ENCODE assay signal across 15 cellular contexts in the genomic region with DNA sequence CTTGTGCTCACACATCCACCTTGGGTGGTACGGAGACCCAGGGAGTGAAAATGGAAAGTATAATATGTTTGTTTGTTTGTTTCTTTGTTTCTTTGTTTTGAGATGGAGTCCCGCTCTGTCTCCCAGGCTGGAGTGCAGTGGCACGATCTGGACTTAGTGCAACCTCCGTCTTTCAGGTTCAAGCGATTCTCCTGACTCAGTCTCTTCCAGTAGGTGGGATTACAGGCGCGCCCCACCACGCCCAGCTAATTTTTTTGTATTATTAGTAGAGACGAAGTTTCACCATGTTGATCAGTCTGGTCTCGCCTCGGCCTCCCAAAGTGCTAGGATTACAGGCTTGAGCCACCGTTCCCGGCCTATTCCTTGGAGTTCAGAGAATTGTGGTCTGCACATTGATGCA.
DNase-seq lines count a peak whose midpoint lies in the region; ATAC-seq, FAIRE-seq and TF ChIP-seq lines count a peak whose summit lies in the region.
"Had no signal": no experiment of that assay in that cellular context is flagged by ENCODE, and none has a peak within 500 bp of the region (broad histone marks: within the 10 kb centered on the region; RNA-seq: fewer than 3 reads in every experiment).

No MANE protein-coding gene starts in this region.

- intact Hi-C loops in colonic mucosa (cut with DNase I) = no loop called here

- H3K9me3 ChIP-seq in HUES48 (ENCODE audit: control insufficient read depth, insufficient read depth, low read length) (no peaks in the 10 kb centered on the region), T-helper 17 cell (ENCODE audit: control insufficient read depth, low read length, poor library complexity, severe bottlenecking) (peaks cover 16% of the 10 kb centered on the region), iPS-18c (ENCODE audit: control insufficient read depth, insufficient read depth, low read length) (no peaks in the 10 kb centered on the region), colonic mucosa (no peaks in the 10 kb centered on the region), Karpas-422 (ENCODE audit: low read length) (no peaks in the 10 kb centered on the region)
- H3K9me3 ChIP-seq: HAP-1, left lung, ovary had no signal

- H3K27me3 Mint-ChIP-seq in T-helper 17 cell = peaks cover 74% of the 10 kb centered on the region

- H3K4me1 ChIP-seq in HUES48 (ENCODE audit: control insufficient read depth, insufficient read depth, low read length) = peaks cover 11% of the 10 kb centered on the region
- no peaks in the 10 kb centered on the region for H3K4me1 ChIP-seq in colonic mucosa
- H3K4me1 ChIP-seq in Karpas-422 (ENCODE audit: low read length) = no peaks in the 10 kb centered on the region
- H3K4me1 ChIP-seq: left lung had no signal

- DNase-seq in AG09309 (ENCODE audit: low read depth) (no peak), T-helper 17 cell (no peak), colonic mucosa (no peak), ACHN (no peak), Karpas-422 (no peak), GM12892 (ENCODE audit: insufficient read length) (no peak)
- DNase-seq: activated effector memory CD4-positive, alpha-beta T cell treated with anti-CD3 and anti-CD28 coated beads, Interleukin-2, amount 50 U/mL, for 16 hours; CD4-positive, alpha-beta memory T cell; left lung; ovary had no signal

- H3K9ac ChIP-seq in HUES48 (ENCODE audit: low read depth, low read length) (no peak overlapping the region), colonic mucosa (ENCODE audit: low read depth in 2 of 2, low read length in 2 of 2) (no peak overlapping the region), Karpas-422 (ENCODE audit: low read length) (no peak overlapping the region)

- H3K4me2 ChIP-seq in Karpas-422 (ENCODE audit: low read depth, low read length, poor library complexity, severe bottlenecking) = no peak overlapping the region

- ATAC-seq in T-helper 17 cell = no peak
- ATAC-seq: left lung; stimulated activated effector memory CD8-positive, alpha-beta T cell treated with anti-CD3 and anti-CD28 coated beads, Interleukin-12 subunit alpha, Interleukin-12 subunit beta, amount 100 ng/mL, for 72 hours had no signal

- no peaks in the 10 kb centered on the region for H3K9me2 ChIP-seq in Karpas-422 (replicated peaks; ENCODE audit: insufficient read depth, low read length)

- FAIRE-seq in GM12892 (lab: Jason Lieb, UNC) = no peak

- peak overlapping the region; percentile 1 for H3K27ac Mint-ChIP-seq in T-helper 17 cell
- H3K27ac Mint-ChIP-seq: activated CD4-positive, alpha-beta T cell treated with anti-CD3 and anti-CD28 coated beads for 36 hours had no signal

- TF ChIP-seq POLR2A in GM12892 (IDR thresholded peaks at IDR 0.05; ENCODE audit: low read depth, low read length) = no peak

- peaks cover 2% of the 10 kb centered on the region for H3K36me3 Mint-ChIP-seq in T-helper 17 cell (ENCODE audit: low read depth)

- H3K36me3 ChIP-seq in HUES48 (ENCODE audit: control insufficient read depth, insufficient read depth, low read length) (no peaks in the 10 kb centered on the region), colonic mucosa (no peaks in the 10 kb centered on the region), Karpas-422 (ENCODE audit: insufficient read depth, low read length) (no peaks in the 10 kb centered on the region)
- H3K36me3 ChIP-seq: HAP-1, left lung, ovary had no signal

- no peak overlapping the region for H3K27ac ChIP-seq in HUES48 (ENCODE audit: low read depth, low read length)
- no peak overlapping the region for H3K27ac ChIP-seq in colonic mucosa
- no peak overlapping the region for H3K27ac ChIP-seq in Karpas-422 (ENCODE audit: low read length)
- H3K27ac ChIP-seq: left lung, ovary had no signal

- in situ Hi-C loops in ACHN (cut with HindIII; ENCODE audit: low pct_ligation_motif_present, low pct_unique_long_range_greater_than_20kb, low sequenced_read_pairs) = no loop called here

- no peaks in the 10 kb centered on the region for H3K79me2 ChIP-seq in Karpas-422 (ENCODE audit: low read length)

- TF ChIP-seq CTCF in AG09309 (IDR thresholded peaks at IDR 0.05; ENCODE audit: control insufficient read depth, insufficient read depth, low read depth, low read length, missing control alignments) (no peak), colonic mucosa (IDR thresholded peaks at IDR 0.05) (no peak)

- H3K4me3 ChIP-seq in AG09309 (ENCODE audit: control insufficient read depth, low read depth, low read length) = peak overlapping the region; percentile 24
- peak overlapping the region; percentile 62 for H3K4me3 ChIP-seq in HUES48 (ENCODE audit: low read depth, low read length)
- H3K4me3 ChIP-seq in iPS-18c (ENCODE audit: insufficient read depth, low read depth, low read length) = peak overlapping the region; percentile 28; the same call in 1 of the 2 replicates
- no peak overlapping the region for H3K4me3 ChIP-seq in colonic mucosa
- H3K4me3 ChIP-seq in Karpas-422 (ENCODE audit: low read length) = no peak overlapping the region
- H3K4me3 ChIP-seq: left lung, ovary had no signal

- no peaks in the 10 kb centered on the region for H3K4me1 Mint-ChIP-seq in T-helper 17 cell

- peaks cover 91% of the 10 kb centered on the region for H3K27me3 ChIP-seq in HUES48 (ENCODE audit: control insufficient read depth, insufficient read depth, low read length)
- H3K27me3 ChIP-seq in colonic mucosa = peaks cover 41% of the 10 kb centered on the region
- no peaks in the 10 kb centered on the region for H3K27me3 ChIP-seq in Karpas-422 (ENCODE audit: low read length)
- H3K27me3 ChIP-seq: ovary had no signal

- H3K4me3 Mint-ChIP-seq in T-helper 17 cell = no peak overlapping the region
- H3K4me3 Mint-ChIP-seq: stimulated activated effector memory CD8-positive, alpha-beta T cell treated with anti-CD3 and anti-CD28 coated beads, Interleukin-12 subunit alpha, Interleukin-12 subunit beta, amount 100 ng/mL, for 72 hours had no signal

- H4K20me1 ChIP-seq in Karpas-422 (ENCODE audit: insufficient read depth, low read depth, low read length) = no peaks in the 10 kb centered on the region

- H2AFZ ChIP-seq in Karpas-422 (ENCODE audit: low read length) = no peak overlapping the region

Comparison
In these comparisons a context has a peak if more than half of its experiments do, and no peak if none do; other contexts are left out.
1. H3K4me3 ChIP-seq: peak in AG09309 (single experiment), HUES48 (single experiment) and iPS-18c (single experiment); none in colonic mucosa (single experiment) and Karpas-422 (single experiment).